17 cellular contexts compared by ENCODE assay signal in the genomic region with DNA sequence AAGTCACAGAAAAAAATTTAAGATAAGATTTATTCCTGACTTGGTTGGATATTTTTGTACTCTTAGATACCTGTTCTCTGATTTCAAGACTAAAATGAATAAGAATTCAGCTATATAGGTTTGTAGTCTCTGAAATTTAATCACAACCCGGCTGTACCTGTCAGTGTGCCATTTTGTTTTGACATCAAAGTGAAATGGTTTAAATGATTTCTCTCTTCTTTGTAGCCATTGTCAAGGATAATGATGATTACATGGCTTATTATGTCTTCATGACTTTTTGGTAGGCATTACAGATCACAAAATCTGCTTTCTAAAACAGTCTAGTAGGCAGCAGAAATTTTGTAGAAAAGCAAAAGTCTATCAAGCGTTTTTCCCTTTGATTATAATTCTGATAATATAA.
DNase-seq lines count a peak whose midpoint lies in the region; ATAC-seq, FAIRE-seq and TF ChIP-seq lines count a peak whose summit lies in the region.
"Had no signal": no experiment of that assay in that cellular context is flagged by ENCODE, and none has a peak within 500 bp of the region (broad histone marks: within the 10 kb centered on the region; RNA-seq: fewer than 3 reads in every experiment).

No MANE protein-coding gene starts in this region.

- TF ChIP-seq CTCF in GM13976 (IDR thresholded peaks at IDR 0.05; ENCODE audit: borderline replicate concordance, control extremely low read depth, extremely low read depth, insufficient read depth, missing control alignments), result no peak

- in situ Hi-C loops in GM13976 (cut with MboI; ENCODE audit: low sequenced_read_pairs, unreplicated experiment), result no loop called here

- ATAC-seq in HG02588 (IDR thresholded peaks at IDR 0.05; ENCODE audit: unreplicated experiment), result no peak
- ATAC-seq: GM23338, HCT116 had no signal

- FAIRE-seq in islet of Langerhans (lab: Jason Lieb, UNC), result peak; percentile 66
- FAIRE-seq: G401.6, GM12892, GM18507 had no signal

- DNase-seq in NCI-H748 (lab: John Stamatoyannopoulos, UW; ENCODE audit: unreplicated experiment) (peak; percentile 62), NCI-H748 treated with DMSO at 0.1 percent for 48 hours (lab: John Stamatoyannopoulos, UW) (no peak), NCI-H1930 (lab: John Stamatoyannopoulos, UW) (peak; percentile 76 to 83), GM13976 (ENCODE audit: low spot score) (no peak)
- DNase-seq: C1 segment of cervical spinal cord; CD4-positive, alpha-beta memory T cell; COR-L47; DMS153; DND-41; H9 had no signal

Comparison
In these comparisons a context has a peak if more than half of its experiments do, and no peak if none do; other contexts are left out.
1. DNase-seq: peak in NCI-H748 (single experiment) and NCI-H1930 (2 of 2); none in NCI-H748 treated with DMSO at 0.1 percent for 48 hours (single experiment) and GM13976 (single experiment).